In genomic region chr3:117192888-117193287, GRCh38 we compare ENCODE assay signal across 1 cellular context.
TF ChIP-seq lines count a peak whose summit lies in the region.

No MANE protein-coding gene starts in this region.

TF ChIP-seq in H1, 55 proteins besides CTCF, POLR2A, EP300 and RAD21:
- TF ChIP-seq TCF12 (IDR thresholded peaks at IDR 0.05; ENCODE audit: low read depth, low read length) = no peak
TF ChIP-seq in H1: peak in this region for 0.
